11 cellular contexts compared by ENCODE assay signal in the genomic region with DNA sequence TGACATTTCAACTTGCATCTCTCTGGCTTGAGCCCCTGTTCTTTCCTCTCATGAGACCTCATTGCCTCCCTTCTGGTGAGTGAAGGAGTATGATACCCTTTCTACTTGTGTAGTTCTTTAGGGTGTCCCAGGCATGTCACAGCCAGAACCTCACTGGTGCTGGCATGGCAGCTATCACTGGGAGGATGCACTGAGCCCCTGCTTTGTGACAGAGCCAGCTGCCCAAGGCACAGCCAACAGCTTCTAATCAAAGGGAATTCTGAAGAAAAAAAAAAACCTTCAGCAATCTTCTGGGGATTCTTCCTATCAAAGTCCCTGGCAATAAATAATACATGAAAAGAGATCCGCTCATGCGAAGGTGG.
DNase-seq lines count a peak whose midpoint lies in the region; ATAC-seq and TF ChIP-seq lines count a peak whose summit lies in the region.
"Had no signal": no experiment of that assay in that cellular context is flagged by ENCODE, and none has a peak within 500 bp of the region (broad histone marks: within the 10 kb centered on the region; RNA-seq: fewer than 3 reads in every experiment).

No MANE protein-coding gene starts in this region.

- peak in 1 of 4 donors; percentile 13 for ATAC-seq in psoas muscle
- peak in 1 of 2 donors; percentile 3 for ATAC-seq in upper lobe of left lung (ENCODE audit: low FRiP score in 2 of 2)
- ATAC-seq: naive thymus-derived CD8-positive, alpha-beta T cell had no signal

- no peak overlapping the region for H2BK15ac ChIP-seq in H9 (ENCODE audit: low read depth, low read length)

- H3K27me3 ChIP-seq in left ventricle myocardium inferior (ENCODE audit: low read depth) (no peaks in the 10 kb centered on the region), psoas muscle (ENCODE audit: insufficient read depth in 3 of 3, low read length in 2 of 3) (no peaks in the 10 kb centered on the region), upper lobe of left lung (no peaks in the 10 kb centered on the region), H9 (ENCODE audit: insufficient read depth, low read length) (no peaks in the 10 kb centered on the region)

- H3K79me1 ChIP-seq in H9 (ENCODE audit: insufficient read depth, low read depth, low read length, poor library complexity, severe bottlenecking) = no peaks in the 10 kb centered on the region

- no peak for TF ChIP-seq CTCF in left ventricle myocardium inferior (IDR thresholded peaks at IDR 0.05; ENCODE audit: borderline replicate concordance)
- TF ChIP-seq CTCF in psoas muscle (IDR thresholded peaks at IDR 0.05) = no peak
- no peak for TF ChIP-seq CTCF in upper lobe of left lung (IDR thresholded peaks at IDR 0.05)
- no peak for TF ChIP-seq CTCF in H9 (conservative IDR thresholded peaks at IDR 0.05)

- no peak overlapping the region for H3K18ac ChIP-seq in H9 (ENCODE audit: insufficient read length, low read depth, low read length)

- H4K20me1 ChIP-seq in H9 (ENCODE audit: control insufficient read depth, insufficient read depth, insufficient read length) = no peaks in the 10 kb centered on the region

- H3K4me2 ChIP-seq in H9 (ENCODE audit: insufficient read depth, insufficient read length, low read length) = no peak overlapping the region

- intact Hi-C loops in left ventricle myocardium inferior (cut with micrococcal nuclease) = no loop called here
- intact Hi-C loops in psoas muscle (cut with DNase I) = loop anchor here in 1 of 2 donors (10.0 kb wide), 1 partner anchor 123 kb away; no protein-coding TSS in a partner anchor

- no peaks in the 10 kb centered on the region for H3K23me2 ChIP-seq in H9 (ENCODE audit: insufficient read length, low read depth, low read length, poor library complexity, severe bottlenecking)

- H4K91ac ChIP-seq in H9 (ENCODE audit: insufficient read length, low read depth, low read length) = no peak overlapping the region

- DNase-seq in left ventricle myocardium inferior (no peak), psoas muscle (no peak), upper lobe of left lung (no peak), DMS53 treated with DMSO at 0.1 percent for 48 hours (lab: John Stamatoyannopoulos, UW; ENCODE audit: unreplicated experiment) (no peak), H9 (no peak), cortex of kidney (lab: John Stamatoyannopoulos, UW) (no peak)
- DNase-seq: activated naive CD4-positive, alpha-beta T cell treated with anti-CD3 and anti-CD28 coated beads, Interleukin-2, amount 50 U/mL, for 16 hours; naive thymus-derived CD8-positive, alpha-beta T cell; NCI-H2227 treated with DMSO at 0.1 percent for 48 hours had no signal

- WGBS in psoas muscle, 3 donors = 10 to 33% (median 27%) methylated on average over 2 of the region's 2 CpGs
- 91 to 100% methylated on average over 2 of the region's 2 CpGs for WGBS in upper lobe of left lung, 2 donors
- WGBS in H9 (ENCODE audit: extremely low coverage, insufficient read length, low lambda C conversion rate) = no CpG with 5 or more reads among the region's 2 CpGs

- H3K27ac Mint-ChIP-seq in H9 = no peak overlapping the region
- H3K27ac Mint-ChIP-seq: HFFc6; naive thymus-derived CD8-positive, alpha-beta T cell had no signal

- H2AK5ac ChIP-seq in H9 (ENCODE audit: insufficient read length, low read length) = no peak overlapping the region

- H4K5ac ChIP-seq in H9 (ENCODE audit: insufficient read length, low read depth, low read length) = no peak overlapping the region

- H3K9me3 ChIP-seq in left ventricle myocardium inferior (replicated peaks) (peaks cover 12% of the 10 kb centered on the region), psoas muscle (no peaks in the 10 kb centered on the region), upper lobe of left lung (peaks cover 0 to 5% (median 3%) of the 10 kb centered on the region in 4 donors), H9 (ENCODE audit: control insufficient read depth, low read depth, low read length) (no peaks in the 10 kb centered on the region)

- no peak overlapping the region for H3K4me3 ChIP-seq in left ventricle myocardium inferior
- no peak overlapping the region for H3K4me3 ChIP-seq in psoas muscle
- H3K4me3 ChIP-seq in upper lobe of left lung = no peak overlapping the region

- no peaks in the 10 kb centered on the region; the same call in 1 of the 2 replicates for H3K27me3 Mint-ChIP-seq in H9 (ENCODE audit: low read depth)

- no peak overlapping the region for H4K8ac ChIP-seq in H9 (replicated peaks; ENCODE audit: insufficient read length, low read depth, low read length)

- peaks cover 0 to 10% (median 2%) of the 10 kb centered on the region in 3 experiments; a peak in 3 of 7 replicates for H3K36me3 Mint-ChIP-seq in H9 (ENCODE audit: insufficient read depth in 1 of 3, low read depth in 3 of 3)
- H3K36me3 Mint-ChIP-seq: naive thymus-derived CD8-positive, alpha-beta T cell had no signal

- H3K9ac ChIP-seq in H9 (ENCODE audit: extremely low read depth, insufficient read length, low read length) = no peak overlapping the region

- H3K4me1 Mint-ChIP-seq in H9 = peaks cover 22 to 26% of the 10 kb centered on the region in 2 experiments
- H3K4me1 Mint-ChIP-seq: naive thymus-derived CD8-positive, alpha-beta T cell had no signal

- H2BK20ac ChIP-seq in H9 (ENCODE audit: low read depth, low read length, poor library complexity, severe bottlenecking) = no peak overlapping the region

- no peak overlapping the region for H2AFZ ChIP-seq in H9 (ENCODE audit: low read length)

- peaks cover 9 to 10% of the 10 kb centered on the region in 2 experiments for H3K9me3 Mint-ChIP-seq in H9

- H2BK120ac ChIP-seq in H9 (ENCODE audit: low read depth, low read length, poor library complexity, severe bottlenecking) = no peak overlapping the region

- H2BK5ac ChIP-seq in H9 (ENCODE audit: insufficient read length, low read length) = no peak overlapping the region

- peak overlapping the region; percentile 75 for H3K27ac ChIP-seq in angular gyrus (ENCODE audit: low read depth, low read length)
- H3K27ac ChIP-seq in left ventricle myocardium inferior (replicated peaks) = peak overlapping the region; percentile 92
- peak overlapping the region; percentile 59 for H3K27ac ChIP-seq in psoas muscle
- peak overlapping the region; percentile 72 to 89 (median 78) for H3K27ac ChIP-seq in upper lobe of left lung
- H3K27ac ChIP-seq in H9 (ENCODE audit: insufficient read length, low read depth, low read length) = no peak overlapping the region

- H3K4me1 ChIP-seq in left ventricle myocardium inferior (peaks cover 32% of the 10 kb centered on the region), psoas muscle (peaks cover 23% of the 10 kb centered on the region), upper lobe of left lung (peaks cover 16 to 25% (median 21%) of the 10 kb centered on the region in 4 donors), H9 (ENCODE audit: insufficient read depth, low read length) (peaks cover 2% of the 10 kb centered on the region; the same call in 1 of the 2 replicates)

- TF ChIP-seq EP300 in upper lobe of left lung (IDR thresholded peaks at IDR 0.05) = no peak

- no peak for TF ChIP-seq POLR2A in upper lobe of left lung (IDR thresholded peaks at IDR 0.05)

- H3K56ac ChIP-seq in H9 (ENCODE audit: insufficient read length, low read depth, low read length) = no peak overlapping the region

- H3K14ac ChIP-seq in H9 (ENCODE audit: insufficient read depth, low read length) = no peak overlapping the region

- no peaks in the 10 kb centered on the region for H3K79me2 ChIP-seq in H9 (ENCODE audit: insufficient read depth, low read length)

- H3K36me3 ChIP-seq in left ventricle myocardium inferior (no peaks in the 10 kb centered on the region), psoas muscle (ENCODE audit: insufficient read depth in 1 of 2, low read depth in 1 of 2) (no peaks in the 10 kb centered on the region), upper lobe of left lung (no peaks in the 10 kb centered on the region)

- no peak overlapping the region for H3K23ac ChIP-seq in H9 (ENCODE audit: insufficient read length, low read depth, low read length)

- no peak overlapping the region for H3K4me3 Mint-ChIP-seq in H9
- H3K4me3 Mint-ChIP-seq: HFFc6; naive thymus-derived CD8-positive, alpha-beta T cell had no signal

- no peak overlapping the region for H3T11ph ChIP-seq in H9 (ENCODE audit: low read length)

- no peak overlapping the region for H2BK12ac ChIP-seq in H9 (ENCODE audit: insufficient read length, low read depth, low read length)

- H3K4ac ChIP-seq in H9 (ENCODE audit: low read depth, low read length) = no peak overlapping the region
